In genomic region chr2:233840520-233840919, GRCh38 we compare ENCODE assay signal across 20 cellular contexts.
"Had no signal": no experiment of that assay in that cellular context is flagged by ENCODE, and none has a peak within 500 bp of the region (broad histone marks: within the 10 kb centered on the region; RNA-seq: fewer than 3 reads in every experiment).

No MANE protein-coding gene starts in this region.

- H3K27me3 Mint-ChIP-seq: activated B cell treated with CpG ODN at 0.5 μM for 24 hours; activated CD8-positive, alpha-beta T cell treated with anti-CD3 and anti-CD28 coated beads for 36 hours; activated naive CD4-positive, alpha-beta T cell treated with anti-CD3 and anti-CD28 coated beads, Interleukin-2, amount 10 ng/mL, durations not matched to agents 7 days and 5 days; effector memory CD8-positive, alpha-beta T cell; naive thymus-derived CD4-positive, alpha-beta T cell; T-cell had no signal

- H3K4me1 ChIP-seq: adrenal gland, breast epithelium, esophagus squamous epithelium, pancreas, tibial nerve had no signal

- H3K4me3 ChIP-seq: adrenal gland, breast epithelium, esophagus squamous epithelium, hepatocyte, pancreas, tibial nerve had no signal

- DNase-seq: activated B cell treated with CpG ODN at 0.5 μM for 24 hours; activated CD4-positive, alpha-beta T cell treated with anti-CD3 and anti-CD28 coated beads for 4 hours; activated CD8-positive, alpha-beta T cell treated with anti-CD3 and anti-CD28 coated beads for 36 hours; activated naive CD4-positive, alpha-beta T cell treated with anti-CD3 and anti-CD28 coated beads, Interleukin-2, amount 10 ng/mL, durations not matched to agents 7 days and 5 days; activated T-cell treated with anti-CD3 and anti-CD28 coated beads, Interleukin-2, amount 50 U/mL, for 1 hour; effector memory CD8-positive, alpha-beta T cell; esophagus squamous epithelium; mesenchymal stem cell; naive thymus-derived CD4-positive, alpha-beta T cell; pancreas; stimulated activated naive CD4-positive, alpha-beta T cell treated with Interleukin-2 at 50 U/mL for 16 hours; substantia nigra; T-cell had no signal

- H3K27me3 ChIP-seq: adrenal gland, breast epithelium, esophagus squamous epithelium, hepatocyte, pancreas, tibial nerve had no signal

- H3K27ac ChIP-seq: adrenal gland, breast epithelium, esophagus squamous epithelium, hepatocyte, pancreas, tibial nerve had no signal

- ATAC-seq: activated CD8-positive, alpha-beta T cell treated with anti-CD3 and anti-CD28 coated beads for 36 hours; effector memory CD8-positive, alpha-beta T cell; naive thymus-derived CD4-positive, alpha-beta T cell; pancreas; SK-N-SH treated with all-trans-retinoic acid at 6 μM for 48 hours; T-cell had no signal

- H3K4me1 Mint-ChIP-seq: activated B cell treated with CpG ODN at 0.5 μM for 24 hours had no signal

- H3K36me3 Mint-ChIP-seq: T-cell had no signal

- H3K36me3 ChIP-seq: adrenal gland, breast epithelium, pancreas, tibial nerve had no signal

- FAIRE-seq: astrocyte, pancreas had no signal

- H3K4me3 Mint-ChIP-seq: activated B cell treated with CpG ODN at 0.5 μM for 24 hours; activated CD8-positive, alpha-beta T cell treated with anti-CD3 and anti-CD28 coated beads for 36 hours; activated naive CD4-positive, alpha-beta T cell treated with anti-CD3 and anti-CD28 coated beads, Interleukin-2, amount 10 ng/mL, durations not matched to agents 7 days and 5 days; effector memory CD8-positive, alpha-beta T cell; T-cell had no signal

- H3K9me3 Mint-ChIP-seq: activated B cell treated with CpG ODN at 0.5 μM for 24 hours; activated CD8-positive, alpha-beta T cell treated with anti-CD3 and anti-CD28 coated beads for 36 hours; activated naive CD4-positive, alpha-beta T cell treated with anti-CD3 and anti-CD28 coated beads, Interleukin-2, amount 10 ng/mL, durations not matched to agents 7 days and 5 days; activated T-helper 2 cell treated with anti-CD3 and anti-CD28 coated beads, Interferon-gamma antibody, Interleukin-2, Interleukin-4, amounts not matched to agents 10 μg/mL and 5 μg/mL and 100 μg/mL, durations not matched to agents 14 hours and 24 hours and 36 hours; effector memory CD8-positive, alpha-beta T cell; T-cell had no signal

- H3K27ac Mint-ChIP-seq: activated B cell treated with CpG ODN at 0.5 μM for 24 hours; activated CD8-positive, alpha-beta T cell treated with anti-CD3 and anti-CD28 coated beads for 36 hours; activated T-helper 2 cell treated with anti-CD3 and anti-CD28 coated beads, Interferon-gamma antibody, Interleukin-2, Interleukin-4, amounts not matched to agents 10 μg/mL and 5 μg/mL and 100 μg/mL, durations not matched to agents 14 hours and 24 hours and 36 hours; T-cell had no signal

- H3K9me3 ChIP-seq: adrenal gland, breast epithelium, esophagus squamous epithelium, pancreas, tibial nerve had no signal
